ENCODE assay signal across 8 cellular contexts in genomic region chr15:81001180-81002003, GRCh38. TPM values are rescaled to one million over a fixed set of nuclear protein-coding genes. Genes with fewer than 3 reads are reported as not detected.
DNase-seq lines count a peak whose midpoint lies in the region; TF ChIP-seq lines count a peak whose summit lies in the region.

No MANE protein-coding gene starts in this region.

- H3K27ac ChIP-seq in mucosa of rectum (ENCODE audit: low read depth in 2 of 2, low read length in 2 of 2) (peak overlapping the region; percentile 98 to 99), suprapubic skin (peak overlapping the region; percentile 97)

- no peak for TF ChIP-seq EP300 in suprapubic skin (IDR thresholded peaks at IDR 0.05)

- H3K4me1 ChIP-seq in mucosa of rectum (ENCODE audit: control insufficient read depth in 2 of 2, insufficient read depth in 2 of 2, low read length in 2 of 2) (peaks cover 16 to 20% of the 10 kb centered on the region in 2 donors), suprapubic skin (peaks cover 54% of the 10 kb centered on the region)

- DNase-seq in NCI-H2227 (lab: John Stamatoyannopoulos, UW; ENCODE audit: unreplicated experiment) (peak; percentile 65), NCI-H2227 treated with DMSO at 0.1 percent for 48 hours (lab: John Stamatoyannopoulos, UW) (no peak), HFFc6 (peak; percentile 41), NAMALWA (ENCODE audit: low spot score) (peak; percentile 55), epithelial cell of esophagus (ENCODE audit: low read depth) (peak; percentile 83), suprapubic skin (ENCODE audit: low spot score in 2 of 2) (peak; percentile 85 to 88)
- peak; percentile 56 for DNase-seq in activated CD8-positive, alpha-beta memory T cell treated with anti-CD3 and anti-CD28 coated beads, Interleukin-2, amount 50 U/mL, for 4 hours

- H3K36me3 Mint-ChIP-seq in HFFc6 (ENCODE audit: low read depth): peaks cover 16% of the 10 kb centered on the region; the same call in 1 of the 2 replicates

- peaks cover 45% of the 10 kb centered on the region for H3K4me1 Mint-ChIP-seq in HFFc6 (ENCODE audit: low read depth)

- H3K9me3 ChIP-seq in mucosa of rectum (ENCODE audit: control insufficient read depth in 2 of 2, low read length in 2 of 2): no peaks in the 10 kb centered on the region
- no peaks in the 10 kb centered on the region for H3K9me3 ChIP-seq in suprapubic skin

- no peaks in the 10 kb centered on the region for H3K27me3 ChIP-seq in mucosa of rectum (ENCODE audit: control insufficient read depth in 2 of 2, insufficient read depth in 2 of 2, low read length in 2 of 2)
- no peaks in the 10 kb centered on the region for H3K27me3 ChIP-seq in suprapubic skin

- H3K36me3 ChIP-seq in mucosa of rectum (ENCODE audit: control insufficient read depth in 2 of 2, insufficient read depth in 2 of 2, low read length in 2 of 2) (peaks cover 3 to 7% of the 10 kb centered on the region in 2 donors), suprapubic skin (peaks cover 10% of the 10 kb centered on the region)

- peak overlapping the region; percentile 88 to 99 for H3K9ac ChIP-seq in mucosa of rectum (ENCODE audit: low read depth in 1 of 2, low read length in 2 of 2)

- 0% methylated on average over 7 of the region's 108 CpGs for WGBS in suprapubic skin

- peak overlapping the region; percentile 94 for H3K27ac Mint-ChIP-seq in HFFc6

- no peaks in the 10 kb centered on the region for H3K9me3 Mint-ChIP-seq in HFFc6

- H3K4me3 ChIP-seq in epithelial cell of esophagus (ENCODE audit: low read length) (peak overlapping the region; percentile 80), mucosa of rectum (ENCODE audit: low read length in 2 of 2) (peak overlapping the region; percentile 71 to 97), suprapubic skin (peak overlapping the region; percentile 70)

- H3K27me3 Mint-ChIP-seq in HFFc6 (ENCODE audit: insufficient read depth): no peaks in the 10 kb centered on the region; the same call in 1 of the 2 replicates

- peak in 1 of 2 donors; percentile 45 for TF ChIP-seq POLR2A in suprapubic skin (IDR thresholded peaks at IDR 0.05)

- peak overlapping the region; percentile 93 for H3K4me3 Mint-ChIP-seq in HFFc6

- TF ChIP-seq CTCF in HFFc6 (IDR thresholded peaks at IDR 0.05) (no peak), epithelial cell of esophagus (IDR thresholded peaks at IDR 0.05; ENCODE audit: insufficient read depth, low read depth, low read length, missing control alignments) (no peak), suprapubic skin (IDR thresholded peaks at IDR 0.05) (no peak)

RNA-seq across cellular contexts. Expression of gene TLNRD1, which starts 0.7 kb away (rescaled TPM):
- total RNA-seq in HFFc6 (2021; fragmentation: NEBNext Ultra II Directional; extraction: Animal tissue kit (Norgen Biotek cat#: 25700)): 10 to 100 TPM in 5 of 6 experiments, 1 to 10 TPM in 1; 8.8 to 14.3 (median 12.7) TPM
- 10 to 100 TPM in 3 of 4 donors, 1 to 10 TPM in 1; 9.4 to 16.6 (median 11.5) TPM for total RNA-seq in suprapubic skin

RNA-seq across cellular contexts. Expression of gene MESD, which starts 11.8 kb away (rescaled TPM):
- total RNA-seq in HFFc6 (2021; fragmentation: NEBNext Ultra II Directional; extraction: Animal tissue kit (Norgen Biotek cat#: 25700)): 10 to 100 TPM; 31.8 to 42.1 (median 38.3) TPM
- total RNA-seq in suprapubic skin: 10 to 100 TPM; 14.1 to 38.2 (median 24.7) TPM
